ENCODE assay signal across 12 cellular contexts in the genomic region with DNA sequence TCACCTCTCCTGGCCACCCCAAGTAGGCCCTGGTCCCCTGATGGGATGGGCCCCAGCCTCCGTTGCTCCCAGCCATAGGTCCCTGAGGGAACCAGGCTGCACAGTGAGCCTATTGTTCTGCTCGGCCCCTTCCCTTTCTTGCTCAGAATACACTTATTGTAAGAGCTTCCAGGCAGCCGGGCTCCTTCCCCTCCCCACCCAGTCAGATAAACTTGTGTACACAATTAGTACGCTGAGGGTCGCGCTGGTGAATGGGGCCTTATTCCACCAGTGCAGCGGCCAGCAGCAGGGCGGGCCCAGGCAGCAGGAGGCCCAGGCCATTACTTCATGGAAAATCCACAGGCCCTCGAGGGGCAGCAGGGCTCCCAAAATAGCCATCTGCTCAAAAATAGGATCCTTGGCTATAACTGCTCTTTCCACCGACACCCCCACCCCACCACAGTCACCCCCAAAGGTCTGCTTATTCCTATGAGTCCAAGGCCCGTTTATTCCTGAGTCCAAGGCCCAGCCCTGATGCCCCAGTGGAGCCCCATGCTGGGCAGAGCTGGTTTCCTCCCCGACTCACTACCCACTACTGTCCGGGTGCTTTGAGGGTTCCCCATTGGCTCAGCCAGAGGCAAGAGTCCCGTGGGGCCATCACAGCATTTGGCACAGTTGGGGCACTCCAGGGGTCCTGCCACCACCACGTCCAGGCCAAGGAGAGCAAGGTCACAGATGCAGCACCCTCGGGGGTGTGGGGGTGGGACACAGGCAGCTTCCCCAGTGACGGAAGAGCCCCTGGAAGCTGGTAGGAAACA. TPM values are rescaled to one million over a fixed set of nuclear protein-coding genes. Genes with fewer than 3 reads are reported as not detected.
DNase-seq lines count a peak whose midpoint lies in the region; ATAC-seq and TF ChIP-seq lines count a peak whose summit lies in the region.
"Had no signal": no experiment of that assay in that cellular context is flagged by ENCODE, and none has a peak within 500 bp of the region (broad histone marks: within the 10 kb centered on the region; RNA-seq: fewer than 3 reads in every experiment).

No MANE protein-coding gene starts in this region.

- no peak overlapping the region for H3K4me2 ChIP-seq in mammary epithelial cell (ENCODE audit: insufficient read depth, low read depth, low read length)
- H3K4me2 ChIP-seq in SK-N-SH, result no peak overlapping the region

- H3F3A ChIP-seq in SK-N-SH (replicated peaks; ENCODE audit: insufficient read depth), result peaks cover 17% of the 10 kb centered on the region

- TF ChIP-seq EP300 in SK-N-SH (IDR thresholded peaks at IDR 0.05; ENCODE audit: borderline replicate concordance in 1 of 2, low read depth in 1 of 2, low read length in 1 of 2), result no peak

- ATAC-seq in right cardiac atrium, result peak; percentile 64 to 82
- no peak for ATAC-seq in stimulated activated naive CD8-positive, alpha-beta T cell treated with anti-CD3 and anti-CD28 coated beads, Interleukin-15, amount 100 ng/mL, for 72 hours
- ATAC-seq in GM21360 (IDR thresholded peaks at IDR 0.05; ENCODE audit: unreplicated experiment), result no peak
- ATAC-seq: T-cell had no signal

- dilution Hi-C loops in mammary epithelial cell (cut with HindIII; ENCODE audit: low sequenced_read_pairs), result no loop called here

- peaks cover 12 to 24% of the 10 kb centered on the region in 2 donors for H3K4me1 ChIP-seq in breast epithelium
- H3K4me1 ChIP-seq in mammary epithelial cell (ENCODE audit: insufficient read depth, low read length), result peaks cover 43% of the 10 kb centered on the region
- peaks cover 29% of the 10 kb centered on the region for H3K4me1 ChIP-seq in right cardiac atrium (ENCODE audit: control insufficient read depth, insufficient read depth, low read length)
- peaks cover 0 to 15% of the 10 kb centered on the region in 2 experiments; a peak in 1 of 4 replicates for H3K4me1 ChIP-seq in SK-N-SH (ENCODE audit: control insufficient read depth in 1 of 2, insufficient read depth in 2 of 2, low read depth in 1 of 2, low read length in 1 of 2)

- H3K9me3 ChIP-seq in breast epithelium (no peaks in the 10 kb centered on the region), mammary epithelial cell (replicated peaks; ENCODE audit: insufficient read depth, low read length) (no peaks in the 10 kb centered on the region), right cardiac atrium (ENCODE audit: control insufficient read depth, low read length) (no peaks in the 10 kb centered on the region), SK-N-SH (no peaks in the 10 kb centered on the region)

- TF ChIP-seq CTCF in breast epithelium (IDR thresholded peaks at IDR 0.05) (no peak), mammary epithelial cell (conservative IDR thresholded peaks at IDR 0.05 in 1 of 2, IDR thresholded peaks at IDR 0.05 in 1 of 2; ENCODE audit: extremely low read depth in 1 of 2, insufficient read depth in 1 of 2, low read depth in 1 of 2, low read length in 2 of 2) (no peak), SK-N-SH (IDR thresholded peaks at IDR 0.05) (no peak)

- in situ Hi-C loops in mammary epithelial cell (cut with MboI; ENCODE audit: low sequenced_read_pairs in 2 of 2), result loop anchor here in 1 of 2 donors (10.0 kb wide), 1 partner anchor 113 kb away; the partner anchor contains the start of gene ECH1

- H3K9me3 Mint-ChIP-seq in stimulated activated naive CD8-positive, alpha-beta T cell treated with anti-CD3 and anti-CD28 coated beads, Interleukin-15, amount 100 ng/mL, for 72 hours, result no peaks in the 10 kb centered on the region
- H3K9me3 Mint-ChIP-seq: T-cell had no signal

- H3K27ac ChIP-seq in breast epithelium (peak overlapping the region; percentile 82 to 92), mammary epithelial cell (ENCODE audit: insufficient read depth, low read depth, low read length) (no peak overlapping the region), right cardiac atrium (ENCODE audit: low read length) (peak overlapping the region; percentile 79), SK-N-SH (ENCODE audit: low read depth in 2 of 2, low read length in 1 of 2) (no peak overlapping the region)

- no peak for TF ChIP-seq POLR2A in breast epithelium (IDR thresholded peaks at IDR 0.05)

- H3K9me2 ChIP-seq in SK-N-SH, result no peaks in the 10 kb centered on the region

- no peaks in the 10 kb centered on the region for H3K27me3 Mint-ChIP-seq in stimulated activated naive CD8-positive, alpha-beta T cell treated with anti-CD3 and anti-CD28 coated beads, Interleukin-15, amount 100 ng/mL, for 72 hours
- H3K27me3 Mint-ChIP-seq: T-cell had no signal

- intact Hi-C loops in breast epithelium (cut with DNase I; ENCODE audit: low total_unique reads) (no loop called here), mammary epithelial cell (cut with micrococcal nuclease) (no loop called here), right cardiac atrium (cut with DNase I) (loop anchor here in 1 of 4 donors (5.0 kb wide), 1 partner anchor 65 kb away; no protein-coding TSS in a partner anchor)

- POLR2A ChIA-PET in SK-N-SH (lab: Yijun Ruan, JAX), result no interaction called here

- no peak overlapping the region for H2AFZ ChIP-seq in mammary epithelial cell (ENCODE audit: low read depth, low read length)
- H2AFZ ChIP-seq in SK-N-SH (ENCODE audit: low read depth), result no peak overlapping the region

- TF ChIP-seq RAD21 in SK-N-SH (IDR thresholded peaks at IDR 0.05; ENCODE audit: low read length), result no peak

- H3K27me3 ChIP-seq in breast epithelium (no peaks in the 10 kb centered on the region), mammary epithelial cell (ENCODE audit: insufficient read depth, low read length) (no peaks in the 10 kb centered on the region), right cardiac atrium (ENCODE audit: control insufficient read depth, insufficient read depth) (no peaks in the 10 kb centered on the region), SK-N-SH (ENCODE audit: insufficient read depth) (no peaks in the 10 kb centered on the region)

- no peaks in the 10 kb centered on the region for H4K20me1 ChIP-seq in mammary epithelial cell (ENCODE audit: insufficient read depth, low read length)
- no peaks in the 10 kb centered on the region for H4K20me1 ChIP-seq in SK-N-SH (ENCODE audit: insufficient read depth)

- H3K4me3 ChIP-seq in breast epithelium (no peak overlapping the region), mammary epithelial cell (replicated peaks in 1 of 3; ENCODE audit: insufficient read depth in 1 of 3, low read depth in 2 of 3, low read length in 3 of 3) (no peak overlapping the region), right cardiac atrium (ENCODE audit: low read length) (no peak overlapping the region), SK-N-SH (ENCODE audit: low read depth in 2 of 2, low read length in 1 of 2) (no peak overlapping the region)

- no peak overlapping the region for H3K27ac Mint-ChIP-seq in stimulated activated naive CD8-positive, alpha-beta T cell treated with anti-CD3 and anti-CD28 coated beads, Interleukin-15, amount 100 ng/mL, for 72 hours
- H3K27ac Mint-ChIP-seq: T-cell had no signal

- H3K4me3 Mint-ChIP-seq in stimulated activated naive CD8-positive, alpha-beta T cell treated with anti-CD3 and anti-CD28 coated beads, Interleukin-15, amount 100 ng/mL, for 72 hours, result no peak overlapping the region
- H3K4me3 Mint-ChIP-seq: T-cell had no signal

- DNase-seq in breast epithelium (ENCODE audit: low spot score in 2 of 2) (no peak), mammary epithelial cell (no peak), right cardiac atrium (peak; percentile 85 to 93 (median 91)), pons (ENCODE audit: low spot score) (peak; percentile 98), SK-N-SH (no peak), AG08396 (ENCODE audit: low spot score) (no peak)
- no peak for DNase-seq in stimulated activated naive CD8-positive, alpha-beta T cell treated with anti-CD3 and anti-CD28 coated beads, Interleukin-15, amount 100 ng/mL, for 72 hours
- DNase-seq: NCI-H2171 treated with DMSO at 0.1 percent for 48 hours, T-cell had no signal

- H3K79me2 ChIP-seq in mammary epithelial cell (ENCODE audit: insufficient read depth, low read length) (peaks cover 80% of the 10 kb centered on the region), SK-N-SH (ENCODE audit: insufficient read depth) (peaks cover 32% of the 10 kb centered on the region)

- 54% methylated on average over 7 of the region's 17 CpGs for WGBS in mammary epithelial cell (ENCODE audit: low coverage, missing lambda C conversion rate)
- WGBS in right cardiac atrium, result 21% methylated on average over 17 of the region's 17 CpGs
- WGBS in SK-N-SH (ENCODE audit: low lambda C conversion rate), result 89% methylated on average over 14 of the region's 17 CpGs

- CTCF ChIA-PET in mammary epithelial cell (lab: Charles Lee; ENCODE audit: low non-redundant PET) (no interaction called here), SK-N-SH (lab: Yijun Ruan, JAX) (interaction anchor here (0.5 to 1.8 kb wide), 4 partner anchors 88 to 245 kb away, joined by 3 to 6 read pairs (median 5); partner anchors contain the start of genes MRPS12 and SARS2)

- H3K36me3 ChIP-seq in breast epithelium (peaks cover 9% of the 10 kb centered on the region), mammary epithelial cell (ENCODE audit: insufficient read depth, low read length) (peaks cover 53% of the 10 kb centered on the region), SK-N-SH (replicated peaks in 1 of 2; ENCODE audit: control insufficient read depth in 1 of 2, insufficient read depth in 2 of 2, low read length in 1 of 2) (peaks cover 62 to 84% of the 10 kb centered on the region in 2 experiments)

- H3K4me1 Mint-ChIP-seq in stimulated activated naive CD8-positive, alpha-beta T cell treated with anti-CD3 and anti-CD28 coated beads, Interleukin-15, amount 100 ng/mL, for 72 hours, result peaks cover 14% of the 10 kb centered on the region

- H3K9ac ChIP-seq in mammary epithelial cell (ENCODE audit: insufficient read depth, low read length) (no peak overlapping the region), SK-N-SH (no peak overlapping the region)

- BruUV-seq in mammary epithelial cell (replicated peaks; lab: Mats Ljungman, UMichigan), result no TSS peak

TF ChIP-seq in SK-N-SH, 30 proteins besides CTCF, POLR2A, EP300 and RAD21 (continues in another document):
- no peak for TF ChIP-seq YY1 (IDR thresholded peaks at IDR 0.05; ENCODE audit: low read depth)

RNA-seq across cellular contexts. Expression of gene CAPN12, which starts 22.1 kb away (rescaled TPM):
- total RNA-seq in breast epithelium, result 1 to 10 TPM in 2 of 3 donors, under 1 TPM in 1; 0.16 to 9.2 (median 4.1) TPM
- total RNA-seq in mammary epithelial cell, result 1 to 10 TPM in 1 of 2 donors, under 1 TPM in 1; 0.49 to 1.0 TPM
- polyA plus RNA-seq in mammary epithelial cell, result 4.6 TPM
- not detected for polyA minus RNA-seq in mammary epithelial cell
- under 1 TPM; 0.22 to 0.85 (median 0.54) TPM for total RNA-seq in right cardiac atrium
- 0.91 TPM for polyA plus RNA-seq in right cardiac atrium
- polyA plus RNA-seq in SK-N-SH (2012; rRNA removed), result 1.7 and 3.0 TPM in 2 replicates
- polyA plus RNA-seq in SK-N-SH (2012; cell fraction: cytosol; rRNA removed), result 0.48 and 0.50 TPM in 2 replicates
- polyA plus RNA-seq in SK-N-SH (2012; cell fraction: nucleus; rRNA removed), result 14.5 and 19.0 TPM in 2 replicates
- total RNA-seq: A172 had no signal

RNA-seq across cellular contexts. Expression of gene LGALS7, which starts 51.1 kb away (rescaled TPM):
- total RNA-seq in breast epithelium, result 1 to 10 TPM in 1 of 3 donors, not detected in 2; 1.5 TPM
- total RNA-seq in mammary epithelial cell, result 1 to 10 TPM in 1 of 2 donors, not detected in 1; 6.3 TPM
- polyA plus RNA-seq in mammary epithelial cell, result 50.4 TPM
- 16.3 TPM for polyA minus RNA-seq in mammary epithelial cell
- total RNA-seq in right cardiac atrium, result 1 to 10 TPM in 1 of 4 donors, under 1 TPM in 1, not detected in 2; 0.79 to 1.1 TPM
- polyA plus RNA-seq in right cardiac atrium, result not detected
- polyA plus RNA-seq in SK-N-SH (2012; rRNA removed), result not detected in 2 replicates
- polyA plus RNA-seq in SK-N-SH (2012; cell fraction: cytosol; rRNA removed), result not detected in 2 replicates
- polyA plus RNA-seq in SK-N-SH (2012; cell fraction: nucleus; rRNA removed), result not detected in 2 replicates
- total RNA-seq: A172, cerebellum, T-cell had no signal

Comparison
In these comparisons a context has a peak if more than half of its experiments do, and no peak if none do; other contexts are left out.
1. H3K27ac ChIP-seq: peak in breast epithelium (2 of 2) and right cardiac atrium (single experiment); none in mammary epithelial cell (single experiment) and SK-N-SH (0 of 2).
2. DNase-seq: peak in right cardiac atrium (3 of 3) and pons (single experiment); none in breast epithelium (0 of 2), mammary epithelial cell (single experiment), stimulated activated naive CD8-positive, alpha-beta T cell treated with anti-CD3 and anti-CD28 coated beads, Interleukin-15, amount 100 ng/mL, for 72 hours (0 of 2), SK-N-SH (single experiment) and AG08396 (single experiment).
3. ATAC-seq: peak in right cardiac atrium (2 of 2); none in stimulated activated naive CD8-positive, alpha-beta T cell treated with anti-CD3 and anti-CD28 coated beads, Interleukin-15, amount 100 ng/mL, for 72 hours (single experiment) and GM21360 (single experiment).